ENCODE assay signal across 8 cellular contexts in the genomic region with DNA sequence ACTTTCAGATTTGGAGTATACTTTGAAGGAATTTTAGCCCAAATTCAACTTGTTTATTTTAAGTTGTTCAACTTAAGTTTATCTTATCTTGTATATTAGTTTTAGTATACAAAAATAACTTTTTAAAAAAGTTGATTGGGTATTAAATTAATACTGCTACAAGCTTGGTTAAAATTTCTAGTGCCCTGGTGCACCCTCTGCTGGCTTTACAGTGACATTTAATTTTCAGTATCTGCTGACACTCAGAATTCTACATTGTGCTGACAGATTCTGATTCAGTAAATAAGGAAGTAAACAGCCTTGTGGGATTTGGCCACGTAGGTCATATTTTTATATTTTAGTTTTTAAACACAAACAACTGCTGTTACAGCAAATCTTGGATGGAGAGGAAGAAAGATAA. TPM values are rescaled to one million over a fixed set of nuclear protein-coding genes. Genes with fewer than 3 reads are reported as not detected.
DNase-seq lines count a peak whose midpoint lies in the region; ATAC-seq, FAIRE-seq and TF ChIP-seq lines count a peak whose summit lies in the region.

No MANE protein-coding gene starts in this region.

- H3K36me3 Mint-ChIP-seq in CD14-positive monocyte (no peaks in the 10 kb centered on the region), HFFc6 (ENCODE audit: low read depth) (no peaks in the 10 kb centered on the region)
- no peaks in the 10 kb centered on the region for H3K36me3 Mint-ChIP-seq in activated naive CD8-positive, alpha-beta T cell treated with anti-CD3 and anti-CD28 coated beads, Interleukin-2, amount 50 U/mL, for 24 hours (ENCODE audit: low read depth)

- TF ChIP-seq EP300 in gastroesophageal sphincter (IDR thresholded peaks at IDR 0.05) (no peak), tibial nerve (IDR thresholded peaks at IDR 0.05) (no peak)

- H3K4me3 Mint-ChIP-seq in CD14-positive monocyte (no peak overlapping the region), HFFc6 (no peak overlapping the region)
- no peak overlapping the region for H3K4me3 Mint-ChIP-seq in activated naive CD8-positive, alpha-beta T cell treated with anti-CD3 and anti-CD28 coated beads, Interleukin-2, amount 50 U/mL, for 24 hours

- H3K4me3 ChIP-seq in gastroesophageal sphincter (no peak overlapping the region), tibial nerve (no peak overlapping the region)

- peak; percentile 82 for FAIRE-seq in TTC549 (lab: Jason Lieb, UNC)

- no peaks in the 10 kb centered on the region for H3K9me3 ChIP-seq in gastroesophageal sphincter
- H3K9me3 ChIP-seq in tibial nerve, result no peaks in the 10 kb centered on the region

- ATAC-seq in gastroesophageal sphincter, result no peak
- no peak for ATAC-seq in activated naive CD8-positive, alpha-beta T cell treated with anti-CD3 and anti-CD28 coated beads, Interleukin-2, amount 50 U/mL, for 24 hours
- ATAC-seq in GM21390 (IDR thresholded peaks at IDR 0.05; ENCODE audit: unreplicated experiment), result no peak

- DNase-seq in CD14-positive monocyte (ENCODE audit: low spot score), result no peak
- no peak for DNase-seq in HFFc6
- no peak for DNase-seq in tibial nerve (ENCODE audit: low spot score in 2 of 2)
- no peak for DNase-seq in iPS-NIHi11 (ENCODE audit: low spot score)
- DNase-seq in activated naive CD8-positive, alpha-beta T cell treated with anti-CD3 and anti-CD28 coated beads, Interleukin-2, amount 50 U/mL, for 24 hours, result no peak

- H3K9me3 Mint-ChIP-seq in CD14-positive monocyte, result peaks cover 0 to 13% (median 0%) of the 10 kb centered on the region in 7 donors
- H3K9me3 Mint-ChIP-seq in HFFc6, result no peaks in the 10 kb centered on the region
- peaks cover under 1% of the 10 kb centered on the region for H3K9me3 Mint-ChIP-seq in activated naive CD8-positive, alpha-beta T cell treated with anti-CD3 and anti-CD28 coated beads, Interleukin-2, amount 50 U/mL, for 24 hours

- H3K27ac ChIP-seq in gastroesophageal sphincter (no peak overlapping the region), tibial nerve (peak overlapping the region in 1 of 4 donors; percentile 24)

- 0% methylated on average over 1 of the region's 1 CpG for WGBS in gastroesophageal sphincter (ENCODE audit: low coverage in 1 of 2), 2 donors
- WGBS in tibial nerve, 2 donors, result 0% methylated on average over 1 of the region's 1 CpG

- H3K27me3 Mint-ChIP-seq in CD14-positive monocyte (ENCODE audit: low read depth in 3 of 3) (peaks cover 22 to 35% (median 30%) of the 10 kb centered on the region in 3 donors), HFFc6 (ENCODE audit: insufficient read depth) (peaks cover 2% of the 10 kb centered on the region)
- peaks cover 11% of the 10 kb centered on the region for H3K27me3 Mint-ChIP-seq in activated naive CD8-positive, alpha-beta T cell treated with anti-CD3 and anti-CD28 coated beads, Interleukin-2, amount 50 U/mL, for 24 hours

- intact Hi-C loops in CD14-positive monocyte (cut with micrococcal nuclease), result no loop called here

- no peaks in the 10 kb centered on the region for H3K27me3 ChIP-seq in gastroesophageal sphincter
- no peaks in the 10 kb centered on the region for H3K27me3 ChIP-seq in tibial nerve

- H3K27ac Mint-ChIP-seq in CD14-positive monocyte (no peak overlapping the region), HFFc6 (no peak overlapping the region)
- no peak overlapping the region for H3K27ac Mint-ChIP-seq in activated naive CD8-positive, alpha-beta T cell treated with anti-CD3 and anti-CD28 coated beads, Interleukin-2, amount 50 U/mL, for 24 hours

- no peak for TF ChIP-seq POLR2A in gastroesophageal sphincter (IDR thresholded peaks at IDR 0.05)
- TF ChIP-seq POLR2A in tibial nerve (IDR thresholded peaks at IDR 0.05), result no peak

- H3K4me1 Mint-ChIP-seq in CD14-positive monocyte (peaks cover 9% of the 10 kb centered on the region), HFFc6 (ENCODE audit: low read depth) (no peaks in the 10 kb centered on the region)
- H3K4me1 Mint-ChIP-seq in activated naive CD8-positive, alpha-beta T cell treated with anti-CD3 and anti-CD28 coated beads, Interleukin-2, amount 50 U/mL, for 24 hours, result peaks cover 21% of the 10 kb centered on the region

- H3K36me3 ChIP-seq in gastroesophageal sphincter (no peaks in the 10 kb centered on the region), tibial nerve (no peaks in the 10 kb centered on the region)

- H3K4me1 ChIP-seq in gastroesophageal sphincter (peaks cover 0 to 18% (median 0%) of the 10 kb centered on the region in 3 donors), tibial nerve (peaks cover 0 to 19% (median 0%) of the 10 kb centered on the region in 4 donors)

- peak; percentile 11 for TF ChIP-seq CTCF in CD14-positive monocyte (IDR thresholded peaks at IDR 0.05)
- TF ChIP-seq CTCF in HFFc6 (IDR thresholded peaks at IDR 0.05), result peak; percentile 65
- TF ChIP-seq CTCF in gastroesophageal sphincter (IDR thresholded peaks at IDR 0.05), result peak; percentile 12 to 56 (median 46)
- TF ChIP-seq CTCF in tibial nerve (IDR thresholded peaks at IDR 0.05), result peak; percentile 13 to 60 (median 50)

RNA-seq across cellular contexts. Expression of a gene that starts 2.9 kb away (rescaled TPM):
- polyA plus RNA-seq in CD14-positive monocyte, result under 1 TPM in 1 of 2 donors, not detected in 1; 0.31 TPM
- under 1 TPM; 0.08 to 0.34 (median 0.14) TPM for total RNA-seq in HFFc6 (2021; fragmentation: NEBNext Ultra II Directional; extraction: Animal tissue kit (Norgen Biotek cat#: 25700))
- total RNA-seq in gastroesophageal sphincter, result 10 to 100 TPM in 1 of 4 donors, 1 to 10 TPM in 3; 2.8 to 11.7 (median 7.1) TPM
- total RNA-seq in tibial nerve, result 10 to 100 TPM in 2 of 4 donors, 1 to 10 TPM in 2; 9.2 to 13.8 (median 10.3) TPM

Comparison
In these comparisons a context has a peak if more than half of its experiments do, and no peak if none do; other contexts are left out.
1. CTCF ChIP-seq: peak in every context shown above with its lines; median percentile 65 in HFFc6; 50 in tibial nerve; 46 in gastroesophageal sphincter; 11 in CD14-positive monocyte.